In the genomic region with DNA sequence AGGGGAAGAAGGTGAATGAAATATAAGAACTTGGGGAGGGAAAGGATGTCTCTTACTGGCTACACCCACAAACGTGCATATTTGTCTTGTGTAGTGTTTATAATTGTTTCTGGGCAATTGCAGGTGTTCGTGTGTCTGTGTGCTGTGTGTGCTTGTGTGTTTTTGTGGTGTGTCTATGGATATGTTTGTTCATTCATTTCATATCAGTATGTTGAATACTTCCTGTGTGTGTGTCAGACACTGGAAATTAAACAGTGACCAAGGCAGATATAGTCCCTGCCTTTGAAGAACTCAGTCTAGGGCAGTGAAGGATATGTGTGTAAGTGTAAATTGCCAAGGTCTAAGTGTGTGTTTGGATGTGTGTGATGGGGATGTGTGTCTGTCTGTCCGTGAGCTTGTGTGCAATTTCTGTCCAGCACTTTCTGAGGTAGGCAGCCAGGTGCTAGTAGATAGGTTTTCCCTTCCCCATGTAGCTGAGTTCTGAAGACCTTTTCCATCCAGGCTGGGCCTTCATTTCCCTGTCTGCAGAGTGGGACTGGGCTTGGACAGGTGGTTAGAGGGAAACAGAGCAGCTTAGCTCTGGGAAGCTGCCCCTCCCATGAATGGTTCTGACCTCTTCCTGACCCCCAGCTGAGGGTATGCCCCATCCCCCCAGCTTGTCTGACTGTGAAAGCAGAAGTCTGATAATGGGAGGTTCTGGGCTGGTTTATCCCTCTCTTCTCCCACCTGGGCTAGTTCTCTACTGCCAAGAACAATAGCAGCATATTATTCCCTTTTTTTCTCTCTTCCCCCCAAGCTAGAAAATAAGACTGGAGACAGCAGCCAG, we compare ENCODE assay signal across 9 cellular contexts. TPM values are rescaled to one million over a fixed set of nuclear protein-coding genes. Genes with fewer than 3 reads are reported as not detected.
DNase-seq lines count a peak whose midpoint lies in the region; ATAC-seq and TF ChIP-seq lines count a peak whose summit lies in the region.
"Had no signal": no experiment of that assay in that cellular context is flagged by ENCODE, and none has a peak within 500 bp of the region (broad histone marks: within the 10 kb centered on the region; RNA-seq: fewer than 3 reads in every experiment).

No MANE protein-coding gene starts in this region.

- H3K4me1 Mint-ChIP-seq in activated naive CD8-positive, alpha-beta T cell (ENCODE audit: low read depth), result peaks cover 48% of the 10 kb centered on the region

- no peak for TF ChIP-seq POLR2A in prostate gland (IDR thresholded peaks at IDR 0.05)

- ATAC-seq in mucosa of descending colon (peak; percentile 38), GM18511 (IDR thresholded peaks at IDR 0.05; ENCODE audit: unreplicated experiment) (no peak), GM19324 (IDR thresholded peaks at IDR 0.05; ENCODE audit: low FRiP score, unreplicated experiment) (no peak)

- intact Hi-C loops in mucosa of descending colon (cut with DNase I, micrococcal nuclease), result no loop called here
- intact Hi-C loops in prostate gland (cut with DNase I), result no loop called here

- H3K27ac Mint-ChIP-seq in activated naive CD8-positive, alpha-beta T cell, result peak overlapping the region; percentile 16

- H3K9me3 ChIP-seq in HUES64 (ENCODE audit: insufficient read depth, low read depth, low read length), result no peaks in the 10 kb centered on the region
- no peaks in the 10 kb centered on the region for H3K9me3 ChIP-seq in mucosa of descending colon
- H3K9me3 ChIP-seq in prostate gland, result no peaks in the 10 kb centered on the region

- H3K4me1 ChIP-seq in HUES64 (ENCODE audit: insufficient read depth, low read length) (peaks cover 45% of the 10 kb centered on the region), mucosa of descending colon (ENCODE audit: low read depth) (peaks cover 31% of the 10 kb centered on the region), prostate gland (replicated peaks) (peaks cover 3% of the 10 kb centered on the region)

- TF ChIP-seq CTCF in mucosa of descending colon (IDR thresholded peaks at IDR 0.05), result no peak
- no peak for TF ChIP-seq CTCF in prostate gland (IDR thresholded peaks at IDR 0.05)

- no peaks in the 10 kb centered on the region for H3K9me3 Mint-ChIP-seq in activated naive CD8-positive, alpha-beta T cell (ENCODE audit: low read depth)

- peaks cover 3% of the 10 kb centered on the region for H3K36me3 Mint-ChIP-seq in activated naive CD8-positive, alpha-beta T cell

- peak overlapping the region; percentile 53 for H3K4me3 ChIP-seq in HUES64 (ENCODE audit: low read length)
- H3K4me3 ChIP-seq in mucosa of descending colon, result no peak overlapping the region
- H3K4me3 ChIP-seq in prostate gland, result no peak overlapping the region
- H3K4me3 ChIP-seq: coronary artery had no signal

- peaks cover 32% of the 10 kb centered on the region for H3K36me3 ChIP-seq in HUES64 (ENCODE audit: insufficient read depth, low read length)
- H3K36me3 ChIP-seq in mucosa of descending colon (ENCODE audit: low read depth), result no peaks in the 10 kb centered on the region
- no peaks in the 10 kb centered on the region for H3K36me3 ChIP-seq in prostate gland

- 21% methylated on average over 3 of the region's 3 CpGs for WGBS in HUES64
- 46% methylated on average over 3 of the region's 3 CpGs for WGBS in prostate gland

- peak overlapping the region; percentile 61 for H3K9ac ChIP-seq in HUES64 (ENCODE audit: low read depth, low read length)

- DNase-seq in GDM1 (lab: John Stamatoyannopoulos, UW) (peak; percentile 45), mucosa of descending colon (peak in 2 of 3 donors; percentile 16 to 38), prostate gland (ENCODE audit: low spot score) (no peak), cerebellar nuclear complex (lab: John Stamatoyannopoulos, UW) (no peak)

- no peaks in the 10 kb centered on the region for H3K27me3 Mint-ChIP-seq in activated naive CD8-positive, alpha-beta T cell

- no peak overlapping the region for H3K4me3 Mint-ChIP-seq in activated naive CD8-positive, alpha-beta T cell

- peak overlapping the region; percentile 80 for H3K27ac ChIP-seq in HUES64 (ENCODE audit: low read depth, low read length)
- H3K27ac ChIP-seq in prostate gland, result no peak overlapping the region
- H3K27ac ChIP-seq: coronary artery had no signal

- H3K27me3 ChIP-seq in HUES64 (ENCODE audit: insufficient read depth, low read length) (no peaks in the 10 kb centered on the region), prostate gland (replicated peaks; ENCODE audit: insufficient read depth) (no peaks in the 10 kb centered on the region)

RNA-seq across cellular contexts. Expression of a gene that starts 3.8 kb away (rescaled TPM):
- 21.6 TPM for polyA plus RNA-seq in HUES64 (2013, experiment 1 of 2)
- polyA plus RNA-seq in HUES64 (2013, experiment 2 of 2), result 21.6 TPM
- total RNA-seq in mucosa of descending colon, result 10 to 100 TPM; 28.6 to 32.0 (median 29.4) TPM
- 10 to 100 TPM; 31.8 to 52.0 TPM for total RNA-seq in prostate gland

RNA-seq across cellular contexts. Expression of a gene that starts 44.1 kb away (rescaled TPM):
- polyA plus RNA-seq in HUES64 (2013, experiment 1 of 2), result 8.9 TPM
- 9.8 TPM for polyA plus RNA-seq in HUES64 (2013, experiment 2 of 2)
- total RNA-seq in mucosa of descending colon, result 10 to 100 TPM; 16.6 to 34.5 (median 16.9) TPM
- total RNA-seq in prostate gland, result 10 to 100 TPM; 19.4 to 32.7 TPM

Comparison
In these comparisons a context has a peak if more than half of its experiments do, and no peak if none do; other contexts are left out.
1. DNase-seq: peak in GDM1 (single experiment) and mucosa of descending colon (2 of 3); none in prostate gland (single experiment) and cerebellar nuclear complex (0 of 2).